In genomic region chr4:147117400-147117799, GRCh38 we compare ENCODE assay signal across 22 cellular contexts.
A peak's percentile ranks its signal among the peaks of the same experiment; 100 is the strongest.
DNase-seq lines count a peak whose midpoint lies in the region; ATAC-seq, FAIRE-seq and TF ChIP-seq lines count a peak whose summit lies in the region.
"Had no signal": no experiment of that assay in that cellular context is flagged by ENCODE, and none has a peak within 500 bp of the region (broad histone marks: within the 10 kb centered on the region; RNA-seq: fewer than 3 reads in every experiment).

No MANE protein-coding gene starts in this region.

- H3K36me3 ChIP-seq in astrocyte (ENCODE audit: insufficient read depth, low read length) (no peaks in the 10 kb centered on the region), hepatocyte (replicated peaks; ENCODE audit: insufficient read depth, low read depth) (no peaks in the 10 kb centered on the region), prostate gland (no peaks in the 10 kb centered on the region)
- H3K36me3 ChIP-seq: MG63, right lobe of liver, upper lobe of left lung had no signal

- POLR2A ChIA-PET in activated CD8-positive, alpha-beta T cell treated with anti-CD3 and anti-CD28 coated beads for 36 hours (lab: Charles Lee) = no interaction called here

- no peaks in the 10 kb centered on the region for H3K9me2 ChIP-seq in hepatocyte (replicated peaks; ENCODE audit: insufficient read depth)

- FAIRE-seq in astrocyte (lab: Jason Lieb, UNC) = no peak
- FAIRE-seq: G401.6, GM12891 had no signal

- DNase-seq in ELF-1 (ENCODE audit: low read depth, low spot score) (peak; percentile 33), astrocyte (ENCODE audit: low read depth) (peak; percentile 19), hepatocyte (ENCODE audit: low spot score) (peak; percentile 48), prostate gland (ENCODE audit: low spot score) (peak; percentile 84), COR-L47 (lab: John Stamatoyannopoulos, UW) (no peak), NCI-H1092 treated with DMSO at 0.1 percent for 48 hours (lab: John Stamatoyannopoulos, UW) (no peak)
- no peak for DNase-seq in activated CD8-positive, alpha-beta T cell treated with anti-CD3 and anti-CD28 coated beads for 36 hours
- no peak for DNase-seq in stimulated activated effector memory CD8-positive, alpha-beta T cell treated with anti-CD3 and anti-CD28 coated beads, Interleukin-12 subunit alpha, Interleukin-12 subunit beta, amount 100 ng/mL, for 72 hours (ENCODE audit: low spot score in 2 of 2)
- DNase-seq: activated CD8-positive, alpha-beta memory T cell treated with anti-CD3 and anti-CD28 coated beads for 24 hours; anterior cingulate cortex; dermis blood vessel endothelial cell; H7; MG63; NCI-H2081 treated with DMSO at 0.1 percent for 48 hours; NCI-H69; nephron progenitor cell; right lobe of liver; stimulated activated CD4-positive, alpha-beta T cell treated with anti-CD3 and anti-CD28 coated beads, Interleukin-4, amount 100 ng/mL, for 1 hour; upper lobe of left lung had no signal

- no peak overlapping the region for H3K4me2 ChIP-seq in astrocyte (ENCODE audit: low read length)
- no peak overlapping the region for H3K4me2 ChIP-seq in hepatocyte

- no peaks in the 10 kb centered on the region for H3K79me2 ChIP-seq in astrocyte (ENCODE audit: insufficient read depth, low read length)
- no peaks in the 10 kb centered on the region for H3K79me2 ChIP-seq in hepatocyte

- no peak overlapping the region for H2AFZ ChIP-seq in astrocyte (ENCODE audit: low read depth, low read length)
- H2AFZ ChIP-seq in hepatocyte = no peak overlapping the region

- WGBS in hepatocyte (ENCODE audit: low lambda C conversion rate, missing lambda C conversion rate) = 7% methylated on average over 4 of the region's 4 CpGs
- 4% methylated on average over 4 of the region's 4 CpGs for WGBS in prostate gland

- intact Hi-C loops in prostate gland (cut with DNase I) = loop anchor here (5.0 to 10.0 kb wide), 2 partner anchors 410 to 747 kb away; no protein-coding TSS in a partner anchor
- intact Hi-C loops in activated CD8-positive, alpha-beta T cell treated with anti-CD3 and anti-CD28 coated beads for 36 hours (cut with micrococcal nuclease) = no loop called here

- H4K20me1 ChIP-seq in astrocyte (ENCODE audit: insufficient read depth, low read length) (no peaks in the 10 kb centered on the region), hepatocyte (ENCODE audit: insufficient read depth, poor library complexity, severe bottlenecking) (no peaks in the 10 kb centered on the region)

- no peak overlapping the region for H3K4me3 ChIP-seq in astrocyte (ENCODE audit: insufficient read depth, low read depth, low read length)
- H3K4me3 ChIP-seq in hepatocyte = no peak overlapping the region
- no peak overlapping the region for H3K4me3 ChIP-seq in prostate gland
- H3K4me3 ChIP-seq: MG63, right lobe of liver, upper lobe of left lung had no signal

- peaks cover 2% of the 10 kb centered on the region for H3K4me1 Mint-ChIP-seq in astrocyte (ENCODE audit: low read depth, unreplicated experiment)
- H3K4me1 Mint-ChIP-seq in activated CD8-positive, alpha-beta T cell treated with anti-CD3 and anti-CD28 coated beads for 36 hours (ENCODE audit: low read depth) = no peaks in the 10 kb centered on the region
- no peaks in the 10 kb centered on the region for H3K4me1 Mint-ChIP-seq in stimulated activated effector memory CD8-positive, alpha-beta T cell treated with anti-CD3 and anti-CD28 coated beads, Interleukin-12 subunit alpha, Interleukin-12 subunit beta, amount 100 ng/mL, for 72 hours
- H3K4me1 Mint-ChIP-seq: nephron progenitor cell had no signal

- no peak for ATAC-seq in activated CD8-positive, alpha-beta T cell treated with anti-CD3 and anti-CD28 coated beads for 36 hours
- no peak for ATAC-seq in stimulated activated effector memory CD8-positive, alpha-beta T cell treated with anti-CD3 and anti-CD28 coated beads, Interleukin-12 subunit alpha, Interleukin-12 subunit beta, amount 100 ng/mL, for 72 hours
- ATAC-seq: esophagus mucosa, right lobe of liver had no signal

- H3K27me3 ChIP-seq in astrocyte (ENCODE audit: insufficient read depth, low read length) = no peaks in the 10 kb centered on the region
- H3K27me3 ChIP-seq in hepatocyte = no peaks in the 10 kb centered on the region
- no peaks in the 10 kb centered on the region for H3K27me3 ChIP-seq in prostate gland (replicated peaks; ENCODE audit: insufficient read depth)
- H3K27me3 ChIP-seq: MG63, right lobe of liver, upper lobe of left lung had no signal

- H3K9me3 ChIP-seq in astrocyte (ENCODE audit: insufficient read depth, low read depth, low read length) = no peaks in the 10 kb centered on the region
- H3K9me3 ChIP-seq in hepatocyte (ENCODE audit: low read depth) = no peaks in the 10 kb centered on the region
- H3K9me3 ChIP-seq in prostate gland = no peaks in the 10 kb centered on the region
- H3K9me3 ChIP-seq: MG63, right lobe of liver had no signal

- H3K4me1 ChIP-seq in astrocyte (ENCODE audit: insufficient read depth, low read length) = no peaks in the 10 kb centered on the region
- H3K4me1 ChIP-seq in hepatocyte (ENCODE audit: insufficient read depth) = peaks cover 16% of the 10 kb centered on the region
- peaks cover 7% of the 10 kb centered on the region for H3K4me1 ChIP-seq in prostate gland (replicated peaks)
- H3K4me1 ChIP-seq: right lobe of liver had no signal

- CTCF ChIA-PET in activated CD8-positive, alpha-beta T cell treated with anti-CD3 and anti-CD28 coated beads for 36 hours (lab: Charles Lee) = no interaction called here

- no peak overlapping the region for H3K4me3 Mint-ChIP-seq in astrocyte (ENCODE audit: unreplicated experiment)
- H3K4me3 Mint-ChIP-seq in activated CD8-positive, alpha-beta T cell treated with anti-CD3 and anti-CD28 coated beads for 36 hours = no peak overlapping the region
- no peak overlapping the region for H3K4me3 Mint-ChIP-seq in stimulated activated effector memory CD8-positive, alpha-beta T cell treated with anti-CD3 and anti-CD28 coated beads, Interleukin-12 subunit alpha, Interleukin-12 subunit beta, amount 100 ng/mL, for 72 hours
- H3K4me3 Mint-ChIP-seq: nephron progenitor cell had no signal

- H3K27me3 Mint-ChIP-seq in astrocyte (ENCODE audit: low read depth, unreplicated experiment) = peaks cover 2% of the 10 kb centered on the region
- peaks cover 11% of the 10 kb centered on the region for H3K27me3 Mint-ChIP-seq in activated CD8-positive, alpha-beta T cell treated with anti-CD3 and anti-CD28 coated beads for 36 hours

- TF ChIP-seq POLR2A in prostate gland (IDR thresholded peaks at IDR 0.05) = no peak

- H3K36me3 Mint-ChIP-seq in astrocyte (ENCODE audit: low read depth, unreplicated experiment) = peaks cover 3% of the 10 kb centered on the region
- H3K36me3 Mint-ChIP-seq in activated CD8-positive, alpha-beta T cell treated with anti-CD3 and anti-CD28 coated beads for 36 hours (ENCODE audit: low read depth) = no peaks in the 10 kb centered on the region
- H3K36me3 Mint-ChIP-seq in stimulated activated effector memory CD8-positive, alpha-beta T cell treated with anti-CD3 and anti-CD28 coated beads, Interleukin-12 subunit alpha, Interleukin-12 subunit beta, amount 100 ng/mL, for 72 hours = no peaks in the 10 kb centered on the region

- H3K27ac Mint-ChIP-seq in astrocyte (ENCODE audit: unreplicated experiment) = no peak overlapping the region
- no peak overlapping the region for H3K27ac Mint-ChIP-seq in activated CD8-positive, alpha-beta T cell treated with anti-CD3 and anti-CD28 coated beads for 36 hours
- H3K27ac Mint-ChIP-seq in stimulated activated effector memory CD8-positive, alpha-beta T cell treated with anti-CD3 and anti-CD28 coated beads, Interleukin-12 subunit alpha, Interleukin-12 subunit beta, amount 100 ng/mL, for 72 hours = no peak overlapping the region
- H3K27ac Mint-ChIP-seq: nephron progenitor cell had no signal

- H3K9me3 Mint-ChIP-seq in astrocyte (ENCODE audit: unreplicated experiment) = peaks cover 13% of the 10 kb centered on the region
- peaks cover 6% of the 10 kb centered on the region for H3K9me3 Mint-ChIP-seq in activated CD8-positive, alpha-beta T cell treated with anti-CD3 and anti-CD28 coated beads for 36 hours
- no peaks in the 10 kb centered on the region for H3K9me3 Mint-ChIP-seq in stimulated activated effector memory CD8-positive, alpha-beta T cell treated with anti-CD3 and anti-CD28 coated beads, Interleukin-12 subunit alpha, Interleukin-12 subunit beta, amount 100 ng/mL, for 72 hours

- TF ChIP-seq CTCF in astrocyte (IDR thresholded peaks at IDR 0.05; ENCODE audit: insufficient read depth, low read depth, low read length) (no peak), hepatocyte (IDR thresholded peaks at IDR 0.05; ENCODE audit: poor library complexity) (no peak), prostate gland (IDR thresholded peaks at IDR 0.05) (no peak)
- TF ChIP-seq CTCF in activated CD8-positive, alpha-beta T cell treated with anti-CD3 and anti-CD28 coated beads for 36 hours (IDR thresholded peaks at IDR 0.05) = no peak

- H3K9ac ChIP-seq in astrocyte (ENCODE audit: low read length) = no peak overlapping the region

- H3K27ac ChIP-seq in astrocyte (ENCODE audit: low read depth, low read length) (no peak overlapping the region), hepatocyte (peak overlapping the region; percentile 11), prostate gland (peak overlapping the region; percentile 56 to 69)
- H3K27ac ChIP-seq: right lobe of liver, upper lobe of left lung had no signal

Comparison
In these comparisons a context has a peak if more than half of its experiments do, and no peak if none do; other contexts are left out.
1. DNase-seq: peak in ELF-1 (single experiment), astrocyte (single experiment), hepatocyte (single experiment) and prostate gland (single experiment); none in COR-L47 (single experiment), NCI-H1092 treated with DMSO at 0.1 percent for 48 hours (single experiment), activated CD8-positive, alpha-beta T cell treated with anti-CD3 and anti-CD28 coated beads for 36 hours (single experiment) and stimulated activated effector memory CD8-positive, alpha-beta T cell treated with anti-CD3 and anti-CD28 coated beads, Interleukin-12 subunit alpha, Interleukin-12 subunit beta, amount 100 ng/mL, for 72 hours (0 of 2).